Comparison of ENCODE assay signal across 11 cellular contexts in genomic region chr20:49685161-49685601, GRCh38. TPM values are rescaled to one million over a fixed set of nuclear protein-coding genes. Genes with fewer than 3 reads are reported as not detected.
A peak's percentile ranks its signal among the peaks of the same experiment; 100 is the strongest.
DNase-seq lines count a peak whose midpoint lies in the region; ATAC-seq, FAIRE-seq and TF ChIP-seq lines count a peak whose summit lies in the region.
"Had no signal": no experiment of that assay in that cellular context is flagged by ENCODE, and none has a peak within 500 bp of the region (broad histone marks: within the 10 kb centered on the region; RNA-seq: fewer than 3 reads in every experiment).

No MANE protein-coding gene starts in this region.

- no peaks in the 10 kb centered on the region for H3K9me2 ChIP-seq in MM.1S (replicated peaks; ENCODE audit: insufficient read depth, low read length)

- 22% methylated on average over 4 of the region's 4 CpGs for WGBS in esophagus muscularis mucosa
- WGBS in psoas muscle, 3 donors = 11 to 22% (median 17%) methylated on average over 4 of the region's 4 CpGs

- no peak overlapping the region for H2AFZ ChIP-seq in MM.1S (ENCODE audit: low read length)

- no peak overlapping the region for H3K4me3 ChIP-seq in MM.1S (ENCODE audit: low read length)
- H3K4me3 ChIP-seq in esophagus muscularis mucosa = peak overlapping the region in 1 of 4 donors; percentile 3
- peak overlapping the region; percentile 37 for H3K4me3 ChIP-seq in psoas muscle
- H3K4me3 ChIP-seq: Peyer's patch had no signal

- H4K20me1 ChIP-seq in MM.1S (ENCODE audit: insufficient read depth, low read length) = peaks cover 6% of the 10 kb centered on the region; the same call in 1 of the 2 replicates

- H3K27me3 ChIP-seq in MM.1S (replicated peaks; ENCODE audit: insufficient read depth, low read length) (no peaks in the 10 kb centered on the region), esophagus muscularis mucosa (no peaks in the 10 kb centered on the region), psoas muscle (ENCODE audit: insufficient read depth in 3 of 3, low read length in 2 of 3) (no peaks in the 10 kb centered on the region)
- H3K27me3 ChIP-seq: Peyer's patch had no signal

- peak overlapping the region; percentile 6; the same call in 1 of the 2 replicates for H3K4me2 ChIP-seq in MM.1S (ENCODE audit: low read depth, low read length)

- DNase-seq in GM12891 (ENCODE audit: insufficient read length, low spot score) (no peak), MM.1S (peak; percentile 72), esophagus muscularis mucosa (ENCODE audit: extremely low spot score) (no peak), psoas muscle (no peak), GM19238 (ENCODE audit: insufficient read length, low spot score) (no peak), DMS53 (lab: John Stamatoyannopoulos, UW) (no peak), NCI-H2196 (lab: John Stamatoyannopoulos, UW; ENCODE audit: unreplicated experiment) (no peak)
- no peak for DNase-seq in effector CD4-positive, alpha-beta T cell
- DNase-seq: naive B cell, Peyer's patch had no signal

- H3K9me3 ChIP-seq in MM.1S (replicated peaks; ENCODE audit: insufficient read depth, low read length) (no peaks in the 10 kb centered on the region), esophagus muscularis mucosa (no peaks in the 10 kb centered on the region), psoas muscle (no peaks in the 10 kb centered on the region)
- H3K9me3 ChIP-seq: Peyer's patch had no signal

- H3K4me1 ChIP-seq in MM.1S (ENCODE audit: low read length) (peaks cover 20% of the 10 kb centered on the region), esophagus muscularis mucosa (peaks cover 33 to 78% (median 66%) of the 10 kb centered on the region in 4 donors), psoas muscle (peaks cover 80% of the 10 kb centered on the region)

- ATAC-seq in psoas muscle = peak; percentile 53 to 73 (median 62)

- H3K27ac ChIP-seq in MM.1S (ENCODE audit: low read length) (no peak overlapping the region), esophagus muscularis mucosa (replicated peaks in 1 of 4) (peak overlapping the region; percentile 30 to 63 (median 40)), psoas muscle (peak overlapping the region; percentile 69)
- H3K27ac ChIP-seq: Peyer's patch had no signal

- TF ChIP-seq CTCF in MM.1S (IDR thresholded peaks at IDR 0.05; ENCODE audit: low read length) (no peak), esophagus muscularis mucosa (IDR thresholded peaks at IDR 0.05) (no peak), psoas muscle (IDR thresholded peaks at IDR 0.05) (no peak)

- intact Hi-C loops in esophagus muscularis mucosa (cut with DNase I) = no loop called here
- intact Hi-C loops in psoas muscle (cut with DNase I) = no loop called here

- H3K79me2 ChIP-seq in MM.1S (ENCODE audit: low read length) = peaks cover 72% of the 10 kb centered on the region

- H3K36me3 ChIP-seq in MM.1S (replicated peaks; ENCODE audit: insufficient read depth, low read length) (no peaks in the 10 kb centered on the region), esophagus muscularis mucosa (peaks cover 0 to 5% (median 0%) of the 10 kb centered on the region in 4 donors), psoas muscle (ENCODE audit: insufficient read depth in 1 of 2, low read depth in 1 of 2) (peaks cover 0 to 6% of the 10 kb centered on the region in 2 donors)
- H3K36me3 ChIP-seq: Peyer's patch had no signal

- H3F3A ChIP-seq in MM.1S (ENCODE audit: insufficient read depth, low read length) = peaks cover 15% of the 10 kb centered on the region

- FAIRE-seq in GM12891 (lab: Jason Lieb, UNC) = peak; percentile 59
- FAIRE-seq: G401.6 had no signal

- no peak for TF ChIP-seq EP300 in esophagus muscularis mucosa (IDR thresholded peaks at IDR 0.05)

- H3K9ac ChIP-seq in MM.1S (ENCODE audit: low read length) = no peak overlapping the region

- no peak for TF ChIP-seq POLR2A in GM12891 (IDR thresholded peaks at IDR 0.05; ENCODE audit: low read depth, low read length)
- TF ChIP-seq POLR2A in esophagus muscularis mucosa (IDR thresholded peaks at IDR 0.05; ENCODE audit: low read depth) = no peak

TF ChIP-seq in GM12891, 5 proteins besides CTCF, POLR2A, EP300 and RAD21:
- TF ChIP-seq TAF1 (IDR thresholded peaks at IDR 0.05; ENCODE audit: low read depth, low read length) (no peak), SPI1 (IDR thresholded peaks at IDR 0.05; ENCODE audit: low read depth, low read length) (no peak), POLR2AphosphoS5 (IDR thresholded peaks at IDR 0.05; ENCODE audit: low read depth, low read length) (no peak), PAX5 (IDR thresholded peaks at IDR 0.05; ENCODE audit: insufficient read depth, low read length, severe bottlenecking) (no peak), POU2F2 (IDR thresholded peaks at IDR 0.05; ENCODE audit: low read depth, low read length) (no peak)
TF ChIP-seq in GM12891: peak in this region for 0.

RNA-seq across cellular contexts. Expression of gene B4GALT5, which starts 28.5 kb away (rescaled TPM):
- polyA plus RNA-seq in GM12891 (2012; ENCODE audit: low read depth, missing spikeins) = 7.5 TPM
- total RNA-seq in esophagus muscularis mucosa (10 to 100 TPM; 23.3 to 51.2 (median 37.1) TPM), psoas muscle (100 to 1,000 TPM in 2 of 4 donors, 10 to 100 TPM in 2; 49.3 to 284 (median 92.5) TPM)
- polyA plus RNA-seq in psoas muscle = 10 to 100 TPM; 32.0 to 75.3 (median 72.3) TPM
